ENCODE assay signal across 1 cellular context in genomic region chr14:54048311-54048710, GRCh38.
TF ChIP-seq lines count a peak whose summit lies in the region.

No MANE protein-coding gene starts in this region.

TF ChIP-seq in HepG2, 621 proteins besides CTCF, POLR2A, EP300 and RAD21 (continued from another document):
- TF ChIP-seq ZNF687 (CRISPR knock-in tag; IDR thresholded peaks at IDR 0.05), result peak; percentile 52
- TF ChIP-seq ZNF598 (CRISPR knock-in tag; IDR thresholded peaks at IDR 0.05; ENCODE audit: borderline replicate concordance), result 0 out of 2 replicates have a peak, but pooled peaks have one; percentile 53
- TF ChIP-seq ZNF446 (CRISPR knock-in tag; IDR thresholded peaks at IDR 0.05), result no peak
- peak; percentile 25; the same call in 1 of the 2 replicates for TF ChIP-seq TFAP4 (IDR thresholded peaks at IDR 0.05; ENCODE audit: borderline replicate concordance, low read depth)
- TF ChIP-seq ZNF33B (CRISPR knock-in tag; IDR thresholded peaks at IDR 0.05), result 0 out of 2 replicates have a peak, but pooled peaks have one; percentile 18
- no peak for TF ChIP-seq ZNF234 (CRISPR knock-in tag; conservative IDR thresholded peaks at IDR 0.05)
- 0 out of 2 replicates have a peak, but pooled peaks have one; percentile 4 for TF ChIP-seq ZNF317 (CRISPR knock-in tag; IDR thresholded peaks at IDR 0.05)
- TF ChIP-seq ZNF501 (CRISPR knock-in tag; IDR thresholded peaks at IDR 0.05), result 0 out of 2 replicates have a peak, but pooled peaks have one; percentile 40
- no peak for TF ChIP-seq PREB (CRISPR knock-in tag; IDR thresholded peaks at IDR 0.05)
- TF ChIP-seq CHD4 (IDR thresholded peaks at IDR 0.05; ENCODE audit: borderline replicate concordance, low read length), result peak; percentile 67; the same call in 1 of the 2 replicates
- TF ChIP-seq ZNF264 (CRISPR knock-in tag; IDR thresholded peaks at IDR 0.05), result 0 out of 2 replicates have a peak, but pooled peaks have one; percentile 6
- TF ChIP-seq MYNN (CRISPR knock-in tag; IDR thresholded peaks at IDR 0.05; ENCODE audit: low read depth), result no peak
- TF ChIP-seq MBD4 (IDR thresholded peaks at IDR 0.05; ENCODE audit: borderline replicate concordance, low read length), result 0 out of 2 replicates have a peak, but pooled peaks have one; percentile 32
